ENCODE assay signal across 8 cellular contexts in the genomic region with DNA sequence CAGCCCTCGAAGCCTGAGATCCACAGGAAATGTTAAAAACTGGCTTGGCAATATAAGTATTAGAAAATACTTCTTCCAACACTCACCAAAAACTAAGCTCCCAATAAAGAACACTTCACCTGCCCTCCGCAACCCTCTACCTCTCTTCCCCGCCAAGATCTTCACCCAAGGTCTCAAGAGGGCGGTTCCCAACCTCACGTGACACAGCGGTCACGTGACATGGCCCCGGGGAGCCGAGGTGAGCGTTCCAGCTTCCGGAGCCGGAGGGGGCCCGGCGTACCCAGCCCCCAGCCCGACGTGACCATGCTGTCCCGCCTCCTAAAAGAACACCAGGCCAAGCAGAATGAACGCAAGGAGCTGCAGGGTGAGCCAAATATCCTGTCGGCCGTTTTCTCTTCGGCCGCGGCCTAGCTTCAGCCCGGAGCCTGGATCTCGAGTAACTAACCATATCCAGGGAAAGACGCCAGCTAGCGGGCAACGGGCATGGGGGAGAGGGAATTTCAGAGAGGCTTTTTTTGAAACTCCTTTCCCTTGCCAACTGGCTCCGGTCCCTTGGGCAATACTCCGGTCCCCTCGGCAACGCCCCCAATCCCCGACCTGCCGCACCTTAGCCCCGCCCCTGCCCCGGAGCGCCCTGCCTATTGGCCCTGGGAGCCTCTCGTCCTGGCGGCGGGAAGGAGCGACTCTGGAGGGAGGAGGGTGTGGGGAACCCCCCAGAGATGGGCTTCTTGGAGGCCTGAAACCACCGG. TPM values are rescaled to one million over a fixed set of nuclear protein-coding genes. Genes with fewer than 3 reads are reported as not detected.
DNase-seq lines count a peak whose midpoint lies in the region; ATAC-seq and TF ChIP-seq lines count a peak whose summit lies in the region.

A gene (plus strand): TSS at position 214 of the 749 bp plus-strand sequence. CDS start 6 bp downstream, at position 220.

- H3K4me3 ChIP-seq in prostate gland: peak within 1 kb of the TSS; percentile 77 to 80

- under 1% methylated on average over 42 of the region's 42 CpGs for WGBS in prostate gland

- H3K36me3 Mint-ChIP-seq in T-helper 1 cell treated with Interleukin-12 subunit alpha and Interleukin-12 subunit beta and Interleukin-4 antibody, amounts not matched to agents 30 μg/mL and 1 μg/mL, for 36 hours (ENCODE audit: low read depth): peaks cover 1% of the 10 kb centered on the region

- H3K4me3 Mint-ChIP-seq in T-helper 1 cell treated with Interleukin-12 subunit alpha and Interleukin-12 subunit beta and Interleukin-4 antibody, amounts not matched to agents 30 μg/mL and 1 μg/mL, for 36 hours: peak within 1 kb of the TSS; percentile 88

- peak within 1 kb of the TSS; percentile 95 for H3K27ac Mint-ChIP-seq in T-helper 1 cell treated with Interleukin-12 subunit alpha and Interleukin-12 subunit beta and Interleukin-4 antibody, amounts not matched to agents 30 μg/mL and 1 μg/mL, for 36 hours

- no peaks in the 10 kb centered on the region for H3K9me3 Mint-ChIP-seq in T-helper 1 cell treated with Interleukin-12 subunit alpha and Interleukin-12 subunit beta and Interleukin-4 antibody, amounts not matched to agents 30 μg/mL and 1 μg/mL, for 36 hours

- H3K27ac ChIP-seq in prostate gland: peak within 1 kb of the TSS; percentile 91 to 93

- DNase-seq in NCI-H1694 treated with DMSO at 0.1 percent for 48 hours (lab: John Stamatoyannopoulos, UW) (peak; percentile 89), amniotic stem cell (lab: John Stamatoyannopoulos, UW) (peak; percentile 79), left cardiac atrium (peak; percentile 94), prostate gland (ENCODE audit: low spot score) (peak; percentile 89), ureter (ENCODE audit: low spot score) (peak; percentile 95)

- H3K27me3 Mint-ChIP-seq in T-helper 1 cell treated with Interleukin-12 subunit alpha and Interleukin-12 subunit beta and Interleukin-4 antibody, amounts not matched to agents 30 μg/mL and 1 μg/mL, for 36 hours (ENCODE audit: low read depth): peaks cover 12% of the 10 kb centered on the region

- peak; percentile 51 for TF ChIP-seq POLR2A in prostate gland (IDR thresholded peaks at IDR 0.05)

- no peaks in the 10 kb centered on the region for H3K9me3 ChIP-seq in prostate gland

- H3K27me3 ChIP-seq in prostate gland (replicated peaks; ENCODE audit: insufficient read depth): no peaks in the 10 kb centered on the region

- TF ChIP-seq CTCF in prostate gland (IDR thresholded peaks at IDR 0.05): peak in 1 of 4 experiments; percentile 38

- H3K4me1 Mint-ChIP-seq in T-helper 1 cell treated with Interleukin-12 subunit alpha and Interleukin-12 subunit beta and Interleukin-4 antibody, amounts not matched to agents 30 μg/mL and 1 μg/mL, for 36 hours (ENCODE audit: low read depth): peaks cover 26% of the 10 kb centered on the region

- ATAC-seq in GM18498 (IDR thresholded peaks at IDR 0.05; ENCODE audit: unreplicated experiment) (peak; percentile 96), HG02885 (IDR thresholded peaks at IDR 0.05; ENCODE audit: poor library complexity, unreplicated experiment) (peak; percentile 93), left cardiac atrium (peak; percentile 63 to 67)

- intact Hi-C loops in left cardiac atrium (cut with DNase I) (no loop called here), prostate gland (cut with DNase I) (no loop called here)

- H3K36me3 ChIP-seq in prostate gland: no peaks in the 10 kb centered on the region

- peaks cover 12% of the 10 kb centered on the region for H3K4me1 ChIP-seq in prostate gland (replicated peaks)

RNA-seq across cellular contexts. Expression of the gene that starts here (rescaled TPM):
- 100 to 1,000 TPM; 119 to 123 TPM for total RNA-seq in left cardiac atrium
- 100 to 1,000 TPM; 151 to 240 TPM for total RNA-seq in prostate gland
- 105 TPM for total RNA-seq in ureter

Comparison
In these comparisons a context has a peak if more than half of its experiments do, and no peak if none do; other contexts are left out.
1. Peak in every context shown above with its lines: DNase-seq, ATAC-seq, H3K4me3 ChIP-seq and H3K27ac ChIP-seq.